ENCODE assay signal across 19 cellular contexts in the genomic region with DNA sequence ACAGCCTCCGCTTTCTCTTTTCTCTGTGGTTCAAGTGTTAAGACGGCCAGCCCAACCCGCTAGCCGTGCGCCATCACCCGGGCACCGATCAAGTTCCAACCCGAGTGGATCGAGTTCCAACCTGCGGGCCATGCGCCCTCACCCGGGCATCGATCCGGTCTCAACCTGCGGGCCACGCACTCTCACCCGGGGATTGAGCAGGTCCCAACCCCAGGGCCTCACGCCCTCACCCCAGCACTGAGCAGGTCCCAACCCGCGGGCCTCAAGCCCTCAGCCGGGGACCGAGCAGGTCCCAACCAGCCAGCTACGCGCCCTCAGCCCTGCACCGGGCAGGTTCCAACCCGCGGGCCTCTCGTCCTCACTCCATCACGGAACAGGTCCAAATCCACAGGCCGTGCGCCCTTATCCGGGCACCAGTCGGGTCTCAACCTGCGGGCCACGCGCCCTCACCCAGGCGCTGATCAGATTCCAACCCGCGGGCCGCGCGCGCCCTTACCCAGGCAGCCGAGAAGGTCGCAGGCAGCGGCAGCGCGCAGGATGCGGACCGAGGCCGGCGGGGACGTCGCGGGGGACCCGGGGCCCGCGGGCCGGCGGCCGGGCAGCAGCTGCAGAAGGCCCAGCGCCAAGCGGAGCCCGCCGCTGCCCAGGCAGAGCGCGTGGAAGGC. TPM values are rescaled to one million over a fixed set of nuclear protein-coding genes. Genes with fewer than 3 reads are reported as not detected.
DNase-seq lines count a peak whose midpoint lies in the region; ATAC-seq lines count a peak whose summit lies in the region.
"Had no signal": no experiment of that assay in that cellular context is flagged by ENCODE, and none has a peak within 500 bp of the region (broad histone marks: within the 10 kb centered on the region; RNA-seq: fewer than 3 reads in every experiment).

No MANE protein-coding gene starts in this region.

- peak overlapping the region; percentile 65 for H4K8ac ChIP-seq in neuronal stem cell (ENCODE audit: low read depth, low read length)

- no peaks in the 10 kb centered on the region for H3K4me1 ChIP-seq in ES-I3 (ENCODE audit: insufficient read depth, low read length)
- H3K4me1 ChIP-seq in iPS-15b (ENCODE audit: control insufficient read depth, insufficient read depth, low read length): peaks cover 3% of the 10 kb centered on the region
- H3K4me1 ChIP-seq in neuronal stem cell (ENCODE audit: control insufficient read depth in 2 of 2, insufficient read depth in 1 of 2, low read depth in 1 of 2, low read length in 2 of 2): peaks cover 0 to 4% of the 10 kb centered on the region in 2 donors
- H3K4me1 ChIP-seq: A549 had no signal

- no peaks in the 10 kb centered on the region for H3K36me3 ChIP-seq in ES-I3 (ENCODE audit: insufficient read depth, low read length)
- H3K36me3 ChIP-seq in iPS-15b (ENCODE audit: control insufficient read depth, insufficient read depth, low read length): no peaks in the 10 kb centered on the region
- H3K36me3 ChIP-seq in neuronal stem cell (replicated peaks in 1 of 2; ENCODE audit: control insufficient read depth in 2 of 2, insufficient read depth in 2 of 2, low read length in 2 of 2): no peaks in the 10 kb centered on the region

- no CpG with 5 or more reads among the region's 67 CpGs for WGBS in neuronal stem cell (ENCODE audit: extremely low coverage in 2 of 2, insufficient read length in 2 of 2, insufficient replicate concordance in 1 of 2), 2 donors

- no peak overlapping the region for H3K23ac ChIP-seq in neuronal stem cell (ENCODE audit: low read depth, low read length, poor library complexity)

- intact Hi-C loops in dendritic cell treated with granulocyte-macrophage colony-stimulating factor and Interleukin-4, amounts not matched to agents 40 ng/mL and 50 ng/mL, for 4 days (cut with micrococcal nuclease): no loop called here
- intact Hi-C loops in left cardiac atrium (cut with DNase I): no loop called here

- no peaks in the 10 kb centered on the region for H3K9me3 Mint-ChIP-seq in dendritic cell treated with granulocyte-macrophage colony-stimulating factor and Interleukin-4, amounts not matched to agents 40 ng/mL and 50 ng/mL, for 4 days
- H3K9me3 Mint-ChIP-seq: activated naive CD4-positive, alpha-beta T cell treated with anti-CD3 and anti-CD28 coated beads, Interleukin-2, amount 10 ng/mL, durations not matched to agents 7 days and 5 days; natural killer cell treated with Interleukin-12 subunit alpha and Interleukin-12 subunit beta and Interleukin-15 and Interleukin-18, amount 100 ng/mL, for 72 hours had no signal

- H2AK5ac ChIP-seq in neuronal stem cell (ENCODE audit: low read depth, low read length): no peak overlapping the region

- peak overlapping the region; percentile 58 for H2BK12ac ChIP-seq in neuronal stem cell (ENCODE audit: low read length)

- H3K27ac Mint-ChIP-seq in dendritic cell treated with granulocyte-macrophage colony-stimulating factor and Interleukin-4, amounts not matched to agents 40 ng/mL and 50 ng/mL, for 4 days: no peak overlapping the region
- H3K27ac Mint-ChIP-seq: activated naive CD4-positive, alpha-beta T cell treated with anti-CD3 and anti-CD28 coated beads, Interleukin-2, amount 10 ng/mL, durations not matched to agents 7 days and 5 days; natural killer cell treated with Interleukin-12 subunit alpha and Interleukin-12 subunit beta and Interleukin-15 and Interleukin-18, amount 100 ng/mL, for 72 hours had no signal

- peak overlapping the region; percentile 17 for H3K4me3 Mint-ChIP-seq in dendritic cell treated with granulocyte-macrophage colony-stimulating factor and Interleukin-4, amounts not matched to agents 40 ng/mL and 50 ng/mL, for 4 days
- H3K4me3 Mint-ChIP-seq: activated naive CD4-positive, alpha-beta T cell treated with anti-CD3 and anti-CD28 coated beads, Interleukin-2, amount 10 ng/mL, durations not matched to agents 7 days and 5 days; natural killer cell treated with Interleukin-12 subunit alpha and Interleukin-12 subunit beta and Interleukin-15 and Interleukin-18, amount 100 ng/mL, for 72 hours had no signal

- peak overlapping the region; percentile 95 for H3K18ac ChIP-seq in neuronal stem cell (ENCODE audit: low read length)

- H3K4me3 ChIP-seq in iPS-15b (ENCODE audit: low read depth, low read length): peak overlapping the region; percentile 54
- peak overlapping the region in 1 of 2 donors; percentile 72 for H3K4me3 ChIP-seq in neuronal stem cell (ENCODE audit: low read length in 2 of 2)
- H3K4me3 ChIP-seq: A549, lung had no signal

- H3K79me1 ChIP-seq in neuronal stem cell (ENCODE audit: low read depth, low read length): no peaks in the 10 kb centered on the region

- no peak overlapping the region for H3K27ac ChIP-seq in neuronal stem cell (replicated peaks; ENCODE audit: low read length)
- H3K27ac ChIP-seq: A549, C4-2B had no signal

- no peak overlapping the region for H2BK5ac ChIP-seq in neuronal stem cell (ENCODE audit: low read length)

- H3K27me3 Mint-ChIP-seq in dendritic cell treated with granulocyte-macrophage colony-stimulating factor and Interleukin-4, amounts not matched to agents 40 ng/mL and 50 ng/mL, for 4 days: peaks cover 70% of the 10 kb centered on the region

- no peak for ATAC-seq in left cardiac atrium
- ATAC-seq in HG02973 (IDR thresholded peaks at IDR 0.05; ENCODE audit: unreplicated experiment): no peak
- no peak for ATAC-seq in GM18867 (IDR thresholded peaks at IDR 0.05; ENCODE audit: unreplicated experiment)
- ATAC-seq: A549; HCT116; stimulated activated naive CD8-positive, alpha-beta T cell treated with anti-CD3 and anti-CD28 coated beads, Interleukin-15, Interleukin-2, amounts not matched to agents 100 U/mL and 50 U/mL, for 24 hours had no signal

- H3K4me2 ChIP-seq in neuronal stem cell (ENCODE audit: insufficient read depth, low read length, poor library complexity, severe bottlenecking): peak overlapping the region; percentile 49
- H3K4me2 ChIP-seq: A549 had no signal

- no peak overlapping the region for H2BK15ac ChIP-seq in neuronal stem cell (ENCODE audit: low read length)

- H4K91ac ChIP-seq in neuronal stem cell (ENCODE audit: low read depth, low read length, poor library complexity): no peak overlapping the region

- no peak overlapping the region for H3K4ac ChIP-seq in neuronal stem cell (ENCODE audit: low read length)

- H3K9me3 ChIP-seq in ES-I3 (ENCODE audit: control insufficient read depth, insufficient read depth, low read length): no peaks in the 10 kb centered on the region
- H3K9me3 ChIP-seq in iPS-15b (ENCODE audit: control insufficient read depth, insufficient read depth, low read length): no peaks in the 10 kb centered on the region
- no peaks in the 10 kb centered on the region for H3K9me3 ChIP-seq in neuronal stem cell (replicated peaks in 1 of 2; ENCODE audit: control insufficient read depth in 2 of 2, insufficient read depth in 1 of 2, low read depth in 1 of 2, low read length in 2 of 2)
- H3K9me3 ChIP-seq: A549 had no signal

- peaks cover 2% of the 10 kb centered on the region for H3K4me1 Mint-ChIP-seq in dendritic cell treated with granulocyte-macrophage colony-stimulating factor and Interleukin-4, amounts not matched to agents 40 ng/mL and 50 ng/mL, for 4 days (ENCODE audit: low read depth)

- peak overlapping the region; percentile 62 for H3K9ac ChIP-seq in ES-I3 (ENCODE audit: low read depth, low read length)
- peak overlapping the region; percentile 37 for H3K9ac ChIP-seq in iPS-15b (ENCODE audit: low read depth, low read length)
- H3K9ac ChIP-seq in neuronal stem cell (ENCODE audit: low read depth, low read length, poor library complexity): peak overlapping the region; percentile 88

- H3K36me3 Mint-ChIP-seq in dendritic cell treated with granulocyte-macrophage colony-stimulating factor and Interleukin-4, amounts not matched to agents 40 ng/mL and 50 ng/mL, for 4 days (ENCODE audit: low read depth): no peaks in the 10 kb centered on the region
- H3K36me3 Mint-ChIP-seq: activated naive CD4-positive, alpha-beta T cell treated with anti-CD3 and anti-CD28 coated beads, Interleukin-2, amount 10 ng/mL, durations not matched to agents 7 days and 5 days; natural killer cell treated with Interleukin-12 subunit alpha and Interleukin-12 subunit beta and Interleukin-15 and Interleukin-18, amount 100 ng/mL, for 72 hours had no signal

- H3K27me3 ChIP-seq in iPS-15b (ENCODE audit: control insufficient read depth, insufficient read depth, low read length) (no peaks in the 10 kb centered on the region), neuronal stem cell (ENCODE audit: control insufficient read depth in 3 of 3, insufficient read depth in 3 of 3, low read depth in 1 of 3, low read length in 3 of 3) (no peaks in the 10 kb centered on the region)

- no peak for DNase-seq in neuronal stem cell (ENCODE audit: low spot score)
- no peak for DNase-seq in left cardiac atrium
- no peak for DNase-seq in DMS53 (lab: John Stamatoyannopoulos, UW)
- DNase-seq: activated CD4-positive, alpha-beta T cell treated with anti-CD3 and anti-CD28 coated beads for 48 hours; activated naive CD4-positive, alpha-beta T cell treated with anti-CD3 and anti-CD28 coated beads, Interleukin-2, amount 10 ng/mL, durations not matched to agents 7 days and 5 days; DMS153; NCI-H1417; NCI-H774; stimulated activated naive CD8-positive, alpha-beta T cell treated with anti-CD3 and anti-CD28 coated beads, Interleukin-15, Interleukin-2, amounts not matched to agents 100 U/mL and 50 U/mL, for 24 hours had no signal

- H3K14ac ChIP-seq in neuronal stem cell (ENCODE audit: low read length): peak overlapping the region; percentile 94

- no peak overlapping the region for H2BK120ac ChIP-seq in neuronal stem cell (ENCODE audit: low read depth, low read length)

- H2AFZ ChIP-seq in neuronal stem cell (ENCODE audit: low read length): no peak overlapping the region

RNA-seq across cellular contexts. Expression of a gene that starts 0.4 kb away (rescaled TPM):
- 8.5 TPM for polyA plus RNA-seq in neuronal stem cell (2013, experiment 1 of 2)
- 8.2 TPM for polyA plus RNA-seq in neuronal stem cell (2013, experiment 2 of 2)
- under 1 TPM in 1 of 2 donors, not detected in 1; 0.44 TPM for total RNA-seq in left cardiac atrium
- total RNA-seq: natural killer cell treated with Interleukin-12 subunit alpha and Interleukin-12 subunit beta and Interleukin-15 and Interleukin-18, amount 100 ng/mL, for 72 hours had no signal
- polyA plus RNA-seq: A549 had no signal

RNA-seq across cellular contexts. Expression of a gene that starts 21.0 kb away (rescaled TPM):
- 5.6 TPM for polyA plus RNA-seq in neuronal stem cell (2013, experiment 1 of 2)
- polyA plus RNA-seq in neuronal stem cell (2013, experiment 2 of 2): 5.7 TPM
- 1 to 10 TPM; 1.1 to 2.7 TPM for total RNA-seq in left cardiac atrium

Comparison
In these comparisons a context has a peak if more than half of its experiments do, and no peak if none do; other contexts are left out.
1. H3K9ac ChIP-seq: peak in every context shown above with its lines; median percentile 88 in neuronal stem cell; 62 in ES-I3; 37 in iPS-15b.